19 cellular contexts compared by ENCODE assay signal in genomic region chr2:28635251-28635650, GRCh38.
DNase-seq lines count a peak whose midpoint lies in the region; ATAC-seq, FAIRE-seq and TF ChIP-seq lines count a peak whose summit lies in the region.
"Had no signal": no experiment of that assay in that cellular context is flagged by ENCODE, and none has a peak within 500 bp of the region (broad histone marks: within the 10 kb centered on the region; RNA-seq: fewer than 3 reads in every experiment).

No MANE protein-coding gene starts in this region.

- no peaks in the 10 kb centered on the region for H3K79me2 ChIP-seq in trophoblast cell (ENCODE audit: control insufficient read depth, insufficient read depth, low read length, poor library complexity)

- H3K4ac ChIP-seq in trophoblast cell (ENCODE audit: low read depth, low read length) (no peak overlapping the region), neuronal stem cell (ENCODE audit: low read length) (no peak overlapping the region)

- no peak overlapping the region for H4K12ac ChIP-seq in trophoblast cell (ENCODE audit: low read depth, low read length)

- WGBS in trophoblast cell (ENCODE audit: extremely low coverage, insufficient coverage, insufficient read length): no CpG with 5 or more reads among the region's 2 CpGs
- WGBS in neuronal stem cell (ENCODE audit: extremely low coverage in 2 of 2, insufficient read length in 2 of 2, insufficient replicate concordance in 1 of 2), 2 donors: no CpG with 5 or more reads among the region's 2 CpGs

- DNase-seq in NCI-H2227 (lab: John Stamatoyannopoulos, UW; ENCODE audit: unreplicated experiment) (peak; percentile 19), NCI-H2227 treated with DMSO at 0.1 percent for 48 hours (lab: John Stamatoyannopoulos, UW) (no peak), left ventricle myocardium superior (peak; percentile 52), trophoblast cell (peak; percentile 42 to 59), vagina (ENCODE audit: extremely low spot score in 2 of 2) (no peak), HTR-8/SVneo (ENCODE audit: insufficient read length, low spot score) (no peak), KG1 (lab: John Stamatoyannopoulos, UW) (no peak), neuronal stem cell (ENCODE audit: low spot score) (no peak)
- DNase-seq: activated CD4-positive, alpha-beta T cell treated with anti-CD3 and anti-CD28 coated beads, Interleukin-2, amount 10 ng/mL, durations not matched to agents 24 days and 14 days; activated T-cell treated with anti-CD3 and anti-CD28 coated beads, Interleukin-2, amount 50 U/mL, for 48 hours; anterior cingulate cortex; CD8-positive, alpha-beta memory T cell; effector memory CD8-positive, alpha-beta T cell; hippocampal formation; MM.1S; posterior cingulate gyrus had no signal

- H2BK12ac ChIP-seq in trophoblast cell (ENCODE audit: low read length): no peak overlapping the region
- no peak overlapping the region for H2BK12ac ChIP-seq in neuronal stem cell (ENCODE audit: low read length)

- ATAC-seq in left ventricle myocardium superior: peak; percentile 85
- ATAC-seq: effector memory CD8-positive, alpha-beta T cell had no signal

- H4K8ac ChIP-seq in trophoblast cell (ENCODE audit: low read depth, low read length) (no peak overlapping the region), neuronal stem cell (ENCODE audit: low read depth, low read length) (no peak overlapping the region)

- H2AK5ac ChIP-seq in trophoblast cell (ENCODE audit: low read length) (no peak overlapping the region), neuronal stem cell (ENCODE audit: low read depth, low read length) (no peak overlapping the region)

- no peaks in the 10 kb centered on the region for H3K36me3 ChIP-seq in trophoblast cell (ENCODE audit: control insufficient read depth in 1 of 2, insufficient read depth in 2 of 2, low read length in 2 of 2)
- no peaks in the 10 kb centered on the region for H3K36me3 ChIP-seq in vagina
- no peaks in the 10 kb centered on the region for H3K36me3 ChIP-seq in neuronal stem cell (replicated peaks in 1 of 2; ENCODE audit: control insufficient read depth in 2 of 2, insufficient read depth in 2 of 2, low read length in 2 of 2)
- H3K36me3 ChIP-seq: HAP-1 had no signal

- peaks cover 8% of the 10 kb centered on the region for H3K79me1 ChIP-seq in trophoblast cell (ENCODE audit: low read length)
- no peaks in the 10 kb centered on the region for H3K79me1 ChIP-seq in neuronal stem cell (ENCODE audit: low read depth, low read length)

- H3K4me3 ChIP-seq in trophoblast cell (ENCODE audit: low read depth, low read length) (no peak overlapping the region), vagina (no peak overlapping the region), neuronal stem cell (ENCODE audit: low read length in 2 of 2) (no peak overlapping the region)
- H3K4me3 ChIP-seq: HAP-1 had no signal

- no peak overlapping the region for H4K91ac ChIP-seq in trophoblast cell (ENCODE audit: low read depth, low read length)
- H4K91ac ChIP-seq in neuronal stem cell (ENCODE audit: low read depth, low read length, poor library complexity): no peak overlapping the region

- H2BK15ac ChIP-seq in neuronal stem cell (ENCODE audit: low read length): no peak overlapping the region

- H3K4me2 ChIP-seq in trophoblast cell (ENCODE audit: low read length) (no peak overlapping the region), neuronal stem cell (ENCODE audit: insufficient read depth, low read length, poor library complexity, severe bottlenecking) (no peak overlapping the region)

- H3K23ac ChIP-seq in trophoblast cell (ENCODE audit: low read length) (no peak overlapping the region), neuronal stem cell (ENCODE audit: low read depth, low read length, poor library complexity) (no peak overlapping the region)

- H3K27ac ChIP-seq in trophoblast cell (ENCODE audit: low read depth, low read length): no peak overlapping the region
- H3K27ac ChIP-seq in vagina: peak overlapping the region; percentile 78
- H3K27ac ChIP-seq in neuronal stem cell (replicated peaks; ENCODE audit: low read length): no peak overlapping the region
- H3K27ac ChIP-seq: 22Rv1 had no signal

- no peak for TF ChIP-seq POLR2A in vagina (IDR thresholded peaks at IDR 0.05)

- H2BK5ac ChIP-seq in trophoblast cell (ENCODE audit: low read depth, low read length, poor library complexity): no peak overlapping the region
- H2BK5ac ChIP-seq in neuronal stem cell (ENCODE audit: low read length): no peak overlapping the region

- no peak overlapping the region for H2AFZ ChIP-seq in trophoblast cell (ENCODE audit: insufficient read depth, low read length, poor library complexity)
- H2AFZ ChIP-seq in neuronal stem cell (ENCODE audit: low read length): no peak overlapping the region

- intact Hi-C loops in left ventricle myocardium superior (cut with micrococcal nuclease) (no loop called here), vagina (cut with DNase I) (no loop called here)

- H3K14ac ChIP-seq in trophoblast cell (ENCODE audit: low read length) (no peak overlapping the region), neuronal stem cell (ENCODE audit: low read length) (no peak overlapping the region)

- peaks cover 16 to 26% of the 10 kb centered on the region in 2 experiments for H3K4me1 ChIP-seq in trophoblast cell (ENCODE audit: control insufficient read depth in 1 of 2, insufficient read depth in 2 of 2, low read length in 2 of 2)
- peaks cover 48% of the 10 kb centered on the region for H3K4me1 ChIP-seq in vagina
- H3K4me1 ChIP-seq in neuronal stem cell (ENCODE audit: control insufficient read depth in 2 of 2, insufficient read depth in 1 of 2, low read depth in 1 of 2, low read length in 2 of 2): peaks cover 9 to 16% of the 10 kb centered on the region in 2 donors
- H3K4me1 ChIP-seq: HAP-1 had no signal

- FAIRE-seq in HTR-8/SVneo (lab: Jason Lieb, UNC): no peak
- FAIRE-seq: G401.6 had no signal

- no peaks in the 10 kb centered on the region for H3K9me3 ChIP-seq in trophoblast cell (ENCODE audit: insufficient read depth, low read depth, low read length)
- no peaks in the 10 kb centered on the region for H3K9me3 ChIP-seq in vagina
- H3K9me3 ChIP-seq in neuronal stem cell (replicated peaks in 1 of 2; ENCODE audit: control insufficient read depth in 2 of 2, insufficient read depth in 1 of 2, low read depth in 1 of 2, low read length in 2 of 2): no peaks in the 10 kb centered on the region
- H3K9me3 ChIP-seq: HAP-1 had no signal

- no peak overlapping the region for H2BK120ac ChIP-seq in trophoblast cell (ENCODE audit: insufficient read depth, low read length, poor library complexity)
- H2BK120ac ChIP-seq in neuronal stem cell (ENCODE audit: low read depth, low read length): no peak overlapping the region

- TF ChIP-seq CTCF in vagina (IDR thresholded peaks at IDR 0.05): no peak

- no peak overlapping the region for H3K9ac ChIP-seq in trophoblast cell (ENCODE audit: low read length)
- no peak overlapping the region for H3K9ac ChIP-seq in neuronal stem cell (ENCODE audit: low read depth, low read length, poor library complexity)

- H3K27me3 ChIP-seq in trophoblast cell (ENCODE audit: insufficient read depth, low read length): no peaks in the 10 kb centered on the region
- no peaks in the 10 kb centered on the region for H3K27me3 ChIP-seq in vagina
- H3K27me3 ChIP-seq in neuronal stem cell (ENCODE audit: control insufficient read depth in 3 of 3, insufficient read depth in 3 of 3, low read depth in 1 of 3, low read length in 3 of 3): no peaks in the 10 kb centered on the region

- H3K18ac ChIP-seq in trophoblast cell (ENCODE audit: low read length) (no peak overlapping the region), neuronal stem cell (ENCODE audit: low read length) (no peak overlapping the region)

Comparison
In these comparisons a context has a peak if more than half of its experiments do, and no peak if none do; other contexts are left out.
1. DNase-seq: peak in NCI-H2227 (single experiment), left ventricle myocardium superior (single experiment) and trophoblast cell (2 of 2); none in NCI-H2227 treated with DMSO at 0.1 percent for 48 hours (single experiment), vagina (0 of 2), HTR-8/SVneo (single experiment), KG1 (single experiment) and neuronal stem cell (single experiment).